22 cellular contexts compared by ENCODE assay signal in the genomic region with DNA sequence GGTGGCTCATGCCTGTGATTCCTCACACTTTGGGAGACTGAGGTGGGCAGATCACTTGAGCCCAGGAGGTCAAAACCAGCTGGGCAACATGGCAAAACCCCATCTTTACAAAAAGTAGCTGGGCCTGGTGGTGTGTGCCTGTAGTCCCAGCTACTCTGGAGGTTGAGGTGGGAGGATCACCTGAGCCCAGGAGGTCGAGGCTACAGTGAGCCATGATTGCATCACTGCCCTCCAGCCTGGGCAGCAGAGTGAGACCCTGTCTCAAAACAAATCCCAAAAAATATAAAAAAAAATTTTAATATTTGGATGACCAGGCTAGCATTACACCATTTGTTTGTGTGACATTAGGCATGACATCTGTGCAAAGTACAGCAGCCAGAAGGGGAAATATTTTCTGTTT. TPM values are rescaled to one million over a fixed set of nuclear protein-coding genes. Genes with fewer than 3 reads are reported as not detected.
DNase-seq lines count a peak whose midpoint lies in the region; ATAC-seq, FAIRE-seq and TF ChIP-seq lines count a peak whose summit lies in the region.
"Had no signal": no experiment of that assay in that cellular context is flagged by ENCODE, and none has a peak within 500 bp of the region (broad histone marks: within the 10 kb centered on the region; RNA-seq: fewer than 3 reads in every experiment).

No MANE protein-coding gene starts in this region.

- H3K9me3 ChIP-seq in HepG2 (ENCODE audit: low read length) = no peaks in the 10 kb centered on the region
- H3K9me3 ChIP-seq in right lobe of liver = no peaks in the 10 kb centered on the region
- no peaks in the 10 kb centered on the region for H3K9me3 ChIP-seq in GM12878 (replicated peaks; ENCODE audit: control insufficient read depth, insufficient read depth, low read length)
- H3K9me3 ChIP-seq: BE2C, BLaER1 had no signal

- H2AFZ ChIP-seq in HepG2 (ENCODE audit: low read length) (no peak overlapping the region), GM12878 (ENCODE audit: control insufficient read depth, low read depth, low read length) (no peak overlapping the region)

- TF ChIP-seq POLR2A in HepG2 (IDR thresholded peaks at IDR 0.05; ENCODE audit: insufficient read depth in 1 of 2, low read depth in 2 of 2, low read length in 2 of 2) = no peak
- no peak for TF ChIP-seq POLR2A in right lobe of liver (IDR thresholded peaks at IDR 0.05)
- no peak for TF ChIP-seq POLR2A in GM12878 (IDR thresholded peaks at IDR 0.05; ENCODE audit: low read depth, low read length)

- no peaks in the 10 kb centered on the region for H3K4me1 Mint-ChIP-seq in osteocyte (ENCODE audit: unreplicated experiment)
- H3K4me1 Mint-ChIP-seq: CD14-positive monocyte; CD4-positive, CD25-positive, alpha-beta regulatory T cell had no signal

- no peak overlapping the region for H3K27ac ChIP-seq in HepG2 (ENCODE audit: extremely low read length, insufficient read depth, low read length)
- H3K27ac ChIP-seq in right lobe of liver = no peak overlapping the region
- no peak overlapping the region for H3K27ac ChIP-seq in GM12878 (ENCODE audit: control insufficient read depth, insufficient read depth)
- H3K27ac ChIP-seq: BLaER1 had no signal

- H3K27me3 ChIP-seq in HepG2 (ENCODE audit: control insufficient read depth in 1 of 2, insufficient read depth in 2 of 2, low read length in 2 of 2) (no peaks in the 10 kb centered on the region), right lobe of liver (no peaks in the 10 kb centered on the region), GM12878 (replicated peaks in 1 of 2; ENCODE audit: control insufficient read depth in 2 of 2, insufficient read depth in 2 of 2, low read length in 1 of 2) (no peaks in the 10 kb centered on the region)
- H3K27me3 ChIP-seq: BE2C, BLaER1 had no signal

- H3K9ac ChIP-seq in HepG2 (ENCODE audit: insufficient read depth, low read depth, low read length) (no peak overlapping the region), GM12878 (ENCODE audit: control insufficient read depth, insufficient read depth, low read length) (no peak overlapping the region)
- H3K9ac ChIP-seq: BLaER1 had no signal

- peak overlapping the region; percentile 38 for H3K27ac Mint-ChIP-seq in osteocyte (ENCODE audit: unreplicated experiment)
- H3K27ac Mint-ChIP-seq: CD14-positive monocyte; CD4-positive, alpha-beta memory T cell; CD4-positive, CD25-positive, alpha-beta regulatory T cell; CD8-positive, alpha-beta memory T cell had no signal

- TF ChIP-seq RAD21 in HepG2 (CRISPR knock-in tag; IDR thresholded peaks at IDR 0.05) (no peak), GM12878 (IDR thresholded peaks at IDR 0.05; ENCODE audit: insufficient read depth, low read depth, low read length) (no peak)

- POLR2A ChIA-PET in HepG2 (lab: Yijun Ruan, JAX) (no interaction called here), GM12878 (lab: Charles Lee) (interaction anchor here (0.6 kb wide), 1 partner anchor 91 kb away, joined by 4 read pairs; no protein-coding TSS in a partner anchor)

- H3K36me3 Mint-ChIP-seq in osteocyte (ENCODE audit: unreplicated experiment) = peaks cover 38% of the 10 kb centered on the region

- no peak overlapping the region for H3K4me2 ChIP-seq in HepG2 (ENCODE audit: low read depth, low read length)
- no peak overlapping the region for H3K4me2 ChIP-seq in GM12878 (ENCODE audit: control insufficient read depth, insufficient read depth)
- H3K4me2 ChIP-seq: BLaER1 had no signal

- no peak for FAIRE-seq in HepG2 (lab: Jason Lieb, UNC)
- FAIRE-seq in GM12878 (lab: Jason Lieb, UNC) = no peak
- FAIRE-seq: A204.1, G401.6, GM12892, GM18507 had no signal

- no peak overlapping the region for H3K4me3 ChIP-seq in HepG2 (replicated peaks in 1 of 3; ENCODE audit: insufficient read depth in 1 of 3, low read depth in 2 of 3, low read length in 3 of 3)
- H3K4me3 ChIP-seq in right lobe of liver = no peak overlapping the region
- H3K4me3 ChIP-seq in GM12878 = no peak overlapping the region
- H3K4me3 ChIP-seq: BLaER1 had no signal

- no peak for TF ChIP-seq CTCF in HepG2 (CRISPR knock-in tag; IDR thresholded peaks at IDR 0.05)
- no peak for TF ChIP-seq CTCF in right lobe of liver (IDR thresholded peaks at IDR 0.05)
- TF ChIP-seq CTCF in GM12878 (IDR thresholded peaks at IDR 0.05 in 2 of 3, conservative IDR thresholded peaks at IDR 0.05 in 1 of 3; ENCODE audit: control insufficient read depth in 2 of 3, extremely low read depth in 1 of 3, insufficient read depth in 1 of 3, low read depth in 3 of 3, low read length in 3 of 3) = no peak
- no peak for TF ChIP-seq CTCF in osteocyte (IDR thresholded peaks at IDR 0.05)

- H3K4me3 Mint-ChIP-seq in osteocyte (ENCODE audit: unreplicated experiment) = no peak overlapping the region
- H3K4me3 Mint-ChIP-seq: CD14-positive monocyte; CD4-positive, alpha-beta memory T cell; CD4-positive, CD25-positive, alpha-beta regulatory T cell; CD8-positive, alpha-beta memory T cell had no signal

- intact Hi-C loops in HepG2 (cut with micrococcal nuclease; ENCODE audit: unreplicated experiment) = no loop called here
- intact Hi-C loops in right lobe of liver (cut with DNase I) = no loop called here
- intact Hi-C loops in GM12878 (cut with micrococcal nuclease; ENCODE audit: unreplicated experiment) = no loop called here

- H3K79me2 ChIP-seq in HepG2 (ENCODE audit: insufficient read depth, low read length) (no peaks in the 10 kb centered on the region), GM12878 (ENCODE audit: control insufficient read depth, insufficient read depth, low read length) (no peaks in the 10 kb centered on the region)

- in situ Hi-C loops in HepG2 (cut with HindIII; ENCODE audit: extremely low pct_ligation_motif_present, low pct_unique_long_range_greater_than_20kb) (no loop called here), GM12878 (cut with MboI) (no loop called here)

- BruUV-seq in HepG2 (replicated peaks; lab: Mats Ljungman, UMichigan) (no TSS peak), GM12878 (replicated peaks; lab: Mats Ljungman, UMichigan) (TSS peak; percentile 11)

- no peak for ATAC-seq in HepG2
- ATAC-seq in right lobe of liver = no peak
- ATAC-seq in GM12878 = no peak

- H3K27me3 Mint-ChIP-seq in osteocyte (ENCODE audit: unreplicated experiment) = no peaks in the 10 kb centered on the region
- H3K27me3 Mint-ChIP-seq: CD4-positive, alpha-beta memory T cell; CD4-positive, CD25-positive, alpha-beta regulatory T cell; CD8-positive, alpha-beta memory T cell had no signal

- DNase-seq in HepG2 (ENCODE audit: low spot score) = no peak
- DNase-seq in right lobe of liver = no peak
- no peak for DNase-seq in GM12878 (ENCODE audit: low read depth, low spot score)
- no peak for DNase-seq in osteocyte (ENCODE audit: extremely low spot score, unreplicated experiment)
- no peak for DNase-seq in effector CD4-positive, alpha-beta T cell
- no peak for DNase-seq in central memory CD4-positive, alpha-beta T cell
- DNase-seq: 8988T; ACHN; BE2C; C1 segment of cervical spinal cord; CD4-positive, alpha-beta memory T cell; CD4-positive, CD25-positive, alpha-beta regulatory T cell; CD8-positive, alpha-beta memory T cell; COR-L47; DMS79 treated with DMSO at 0.1 percent for 48 hours; GF-D8 had no signal

- CTCF ChIA-PET in HepG2 (lab: Yijun Ruan, JAX; ENCODE audit: low intra/inter-chr PET ratio, low total read pairs) = no interaction called here
- CTCF ChIA-PET in GM12878 (lab: Yijun Ruan, JAX) = no interaction called here

- H4K20me1 ChIP-seq in HepG2 (ENCODE audit: insufficient read depth, low read length) (no peaks in the 10 kb centered on the region), GM12878 (ENCODE audit: control insufficient read depth, insufficient read depth) (no peaks in the 10 kb centered on the region)

- 83% methylated on average over 1 of the region's 1 CpG for WGBS in HepG2 (ENCODE audit: low lambda C conversion rate)
- 100% methylated on average over 1 of the region's 1 CpG for WGBS in right lobe of liver (ENCODE audit: insufficient coverage, low coverage, low lambda C conversion rate, missing lambda C conversion rate)
- WGBS in GM12878 (ENCODE audit: insufficient coverage, insufficient replicate concordance, low lambda C conversion rate, missing lambda C conversion rate) = 100% methylated on average over 1 of the region's 1 CpG

- no peaks in the 10 kb centered on the region for H3K9me3 Mint-ChIP-seq in osteocyte (ENCODE audit: unreplicated experiment)
- H3K9me3 Mint-ChIP-seq: CD14-positive monocyte; CD4-positive, alpha-beta memory T cell; CD4-positive, CD25-positive, alpha-beta regulatory T cell; CD8-positive, alpha-beta memory T cell had no signal

- SMC1A ChIA-PET in GM12878 (lab: Charles Lee; ENCODE audit: uncharacterized antibody, unreplicated experiment) = no interaction called here

- RAD21 ChIA-PET in GM12878 (lab: Charles Lee; ENCODE audit: unreplicated experiment) = no interaction called here

- no peaks in the 10 kb centered on the region for H3K4me1 ChIP-seq in HepG2 (ENCODE audit: insufficient read depth, low read length)
- no peaks in the 10 kb centered on the region for H3K4me1 ChIP-seq in right lobe of liver
- no peaks in the 10 kb centered on the region for H3K4me1 ChIP-seq in GM12878 (ENCODE audit: control insufficient read depth, insufficient read depth, low read length)
- H3K4me1 ChIP-seq: BLaER1 had no signal

- H3K36me3 ChIP-seq in HepG2 (replicated peaks in 1 of 2; ENCODE audit: control insufficient read depth in 1 of 2, insufficient read depth in 2 of 2, low read length in 2 of 2) = peaks cover 16 to 57% of the 10 kb centered on the region in 2 experiments
- H3K36me3 ChIP-seq in right lobe of liver = peaks cover 0 to 48% (median 18%) of the 10 kb centered on the region in 4 donors
- peaks cover 12 to 22% of the 10 kb centered on the region in 2 experiments for H3K36me3 ChIP-seq in GM12878 (ENCODE audit: control insufficient read depth in 2 of 2, insufficient read depth in 2 of 2, low read length in 1 of 2)

- TF ChIP-seq EP300 in HepG2 (IDR thresholded peaks at IDR 0.05; ENCODE audit: low read depth in 2 of 2, low read length in 2 of 2) = no peak
- TF ChIP-seq EP300 in HepG2 (CRISPR knock-in tag; IDR thresholded peaks at IDR 0.05; ENCODE audit: borderline replicate concordance) = no peak
- TF ChIP-seq EP300 in GM12878 (IDR thresholded peaks at IDR 0.05; ENCODE audit: borderline replicate concordance in 1 of 2, control insufficient read depth in 1 of 2, low read depth in 2 of 2, low read length in 2 of 2) = no peak

RNA-seq across cellular contexts. Expression of a gene that starts 49.7 kb away (rescaled TPM):
- 83.4 and 114 TPM in 2 replicates for total RNA-seq in HepG2 (2016; rRNA removed; fragmentation: Illumina TruSeq; extraction: Trizol)
- total RNA-seq in HepG2 (2016; cell fraction: cytosol; rRNA removed; fragmentation: Illumina TruSeq; extraction: Trizol; ENCODE audit: low read depth) = 24.8 and 25.9 TPM in 2 replicates
- total RNA-seq in HepG2 (2016; cell fraction: insoluble cytoplasmic fraction; rRNA removed; fragmentation: Illumina TruSeq; extraction: Trizol) = 73.1 and 116 TPM in 2 replicates
- total RNA-seq in HepG2 (2016; cell fraction: membrane; rRNA removed; fragmentation: Illumina TruSeq; extraction: Trizol) = 32.0 and 33.7 TPM in 2 replicates
- 137 and 150 TPM in 2 replicates for total RNA-seq in HepG2 (2016; cell fraction: nucleus; rRNA removed; fragmentation: Illumina TruSeq; extraction: Trizol)
- 84.4 and 113 TPM in 2 replicates for polyA plus RNA-seq in HepG2 (2011; rRNA removed)
- 33.9 and 36.5 TPM in 2 replicates for polyA plus RNA-seq in HepG2 (2011; cell fraction: cytosol; rRNA removed)
- polyA plus RNA-seq in HepG2 (2011; cell fraction: nucleus; rRNA removed) = 750 and 779 TPM in 2 replicates
- 108 and 143 TPM in 2 replicates for polyA plus RNA-seq in HepG2 (2012)
- 12.3 and 19.6 TPM in 2 replicates for polyA plus RNA-seq in HepG2 (2016; cell fraction: cytosol; fragmentation: Illumina TruSeq; extraction: Trizol; ENCODE audit: low read depth)
- 66.5 and 76.4 TPM in 2 replicates for polyA plus RNA-seq in HepG2 (2016; cell fraction: insoluble cytoplasmic fraction; fragmentation: Illumina TruSeq; extraction: Trizol; ENCODE audit: low read depth)
- polyA plus RNA-seq in HepG2 (2016; cell fraction: membrane; fragmentation: Illumina TruSeq; extraction: Trizol; ENCODE audit: low read depth) = 13.0 and 13.5 TPM in 2 replicates
- 282 and 310 TPM in 2 replicates for polyA plus RNA-seq in HepG2 (2016; cell fraction: nucleus; fragmentation: Illumina TruSeq; extraction: Trizol; ENCODE audit: insufficient read depth, low read depth)
- polyA minus RNA-seq in HepG2 (2011; rRNA and poly(A)+ RNA removed; ENCODE audit: low replicate concordance) = 87.3 and 152 TPM in 2 replicates
- 29.2 and 32.4 TPM in 2 replicates for polyA minus RNA-seq in HepG2 (2011; cell fraction: cytosol; rRNA and poly(A)+ RNA removed)
- 286 and 330 TPM in 2 replicates for polyA minus RNA-seq in HepG2 (2011; cell fraction: nucleus; rRNA and poly(A)+ RNA removed)
- total RNA-seq in right lobe of liver = 10 to 100 TPM; 63.6 to 90.8 (median 78.5) TPM
- 360 and 399 TPM in 2 replicates for total RNA-seq in GM12878 (2013; cell fraction: nucleolus; rRNA removed)
- 10.8 and 11.0 TPM in 2 replicates for total RNA-seq in GM12878 (2014; rRNA removed)
- total RNA-seq in GM12878 (2014; rRNA removed; fragmentation: Illumina TruSeq; extraction: Trizol) = 9.3 and 10.0 TPM in 2 replicates
- 12.5 and 14.3 TPM in 2 replicates for total RNA-seq in GM12878 (2021)
- 11.8 TPM for polyA plus RNA-seq in GM12878 (2011; ENCODE audit: low read depth)
- 37.8 and 37.9 TPM in 2 replicates for polyA plus RNA-seq in GM12878 (2011; rRNA removed)
- 28.5 and 29.7 TPM in 2 replicates for polyA plus RNA-seq in GM12878 (2011; cell fraction: cytosol; rRNA removed)
- 203 and 245 TPM in 2 replicates for polyA plus RNA-seq in GM12878 (2011; cell fraction: nucleus; rRNA removed)
- polyA plus RNA-seq in GM12878 (2012) = 20.7 and 24.8 TPM in 2 replicates
- polyA plus RNA-seq in GM12878 (2014; fragmentation: Illumina TruSeq; extraction: Trizol) = 8.7 and 12.5 TPM in 2 replicates
- polyA plus RNA-seq in GM12878 (2014; fragmentation: Nextera tagmentation; extraction: Ambion mirVana) = 1 to 10 TPM; 1.1 to 1.4 TPM
- 11.8 and 12.6 TPM in 2 replicates for polyA plus RNA-seq in GM12878 (2014; rRNA removed)
- polyA plus RNA-seq in GM12878 (2016; fragmentation: Nextera tagmentation; extraction: Ambion mirVana) = 10 to 100 TPM; 16.8 to 18.1 TPM
- 49.3 and 55.4 TPM in 2 replicates for polyA minus RNA-seq in GM12878 (2011; rRNA and poly(A)+ RNA removed)
- 17.2 and 19.4 TPM in 2 replicates for polyA minus RNA-seq in GM12878 (2011; cell fraction: cytosol; rRNA and poly(A)+ RNA removed)
- 57.9 and 82.0 TPM in 2 replicates for polyA minus RNA-seq in GM12878 (2011; cell fraction: nucleus; rRNA and poly(A)+ RNA removed)
- total RNA-seq in osteocyte = 296 and 313 TPM in 2 replicates
- polyA plus RNA-seq: CD8-positive, alpha-beta memory T cell had no signal
